In genomic region chr6:98067375-98067774, GRCh38 we compare ENCODE assay signal across 23 cellular contexts.
"Had no signal": no experiment of that assay in that cellular context is flagged by ENCODE, and none has a peak within 500 bp of the region (broad histone marks: within the 10 kb centered on the region; RNA-seq: fewer than 3 reads in every experiment).

No MANE protein-coding gene starts in this region.

- H3K4me3 Mint-ChIP-seq: activated CD8-positive, alpha-beta T cell treated with anti-CD3 and anti-CD28 coated beads for 36 hours; activated naive CD4-positive, alpha-beta T cell treated with anti-CD3 and anti-CD28 coated beads, Interleukin-2, amount 50 U/mL, for 24 hours had no signal

- H3K27me3 Mint-ChIP-seq: activated CD8-positive, alpha-beta T cell treated with anti-CD3 and anti-CD28 coated beads for 36 hours; activated naive CD4-positive, alpha-beta T cell treated with anti-CD3 and anti-CD28 coated beads, Interleukin-2, amount 50 U/mL, for 24 hours had no signal

- H3K27ac Mint-ChIP-seq: activated CD8-positive, alpha-beta T cell treated with anti-CD3 and anti-CD28 coated beads for 36 hours; activated naive CD4-positive, alpha-beta T cell treated with anti-CD3 and anti-CD28 coated beads, Interleukin-2, amount 50 U/mL, for 24 hours had no signal

- H3K4me3 ChIP-seq: breast epithelium, K562 had no signal

- ATAC-seq: activated CD8-positive, alpha-beta T cell treated with anti-CD3 and anti-CD28 coated beads for 36 hours; K562; PC-3 had no signal

- H3K36me3 ChIP-seq: breast epithelium had no signal

- H3K27me3 ChIP-seq: breast epithelium had no signal

- H3K4me1 Mint-ChIP-seq: activated naive CD4-positive, alpha-beta T cell treated with anti-CD3 and anti-CD28 coated beads, Interleukin-2, amount 50 U/mL, for 24 hours had no signal

- DNase-seq: activated CD4-positive, alpha-beta T cell treated with anti-CD3 and anti-CD28 coated beads for 4 hours; activated CD8-positive, alpha-beta memory T cell treated with anti-CD3 and anti-CD28 coated beads, Interleukin-2, amount 50 U/mL, for 4 hours; activated CD8-positive, alpha-beta T cell treated with anti-CD3 and anti-CD28 coated beads for 36 hours; activated naive CD4-positive, alpha-beta T cell; activated T-cell treated with anti-CD3 and anti-CD28 coated beads, Interleukin-2, amount 50 U/mL, for 1 hour; aorta; central memory CD4-positive, alpha-beta T cell; Karpas-422; MM.1S; NCI-H1105; NCI-H1436; NCI-H187 treated with DMSO at 0.1 percent for 48 hours; NCI-H2081 treated with DMSO at 0.1 percent for 48 hours; NCI-H2171 treated with DMSO at 0.1 percent for 48 hours; NCI-H446; NCI-H524; PC-3; SHP77; T-helper 1 cell had no signal

- FAIRE-seq: K562, RCC 7860 had no signal

- H3K9me3 Mint-ChIP-seq: activated CD8-positive, alpha-beta T cell treated with anti-CD3 and anti-CD28 coated beads for 36 hours had no signal

- H3K36me3 Mint-ChIP-seq: activated naive CD4-positive, alpha-beta T cell treated with anti-CD3 and anti-CD28 coated beads, Interleukin-2, amount 50 U/mL, for 24 hours had no signal
